ENCODE assay signal across 8 cellular contexts in genomic region chr15:21063512-21063911, GRCh38.
A peak's percentile ranks its signal among the peaks of the same experiment; 100 is the strongest.
DNase-seq lines count a peak whose midpoint lies in the region; ATAC-seq, FAIRE-seq and TF ChIP-seq lines count a peak whose summit lies in the region.
"Not testable (repeated sequence)": the region's sequence is repeated elsewhere in the genome, so short reads cannot be mapped to it uniquely, and the experiment has no call there.

No MANE protein-coding gene starts in this region.

- H3K79me2 ChIP-seq in DND-41 (ENCODE audit: insufficient read depth, low read length), result not testable (repeated sequence)

- TF ChIP-seq EP300 in upper lobe of left lung (IDR thresholded peaks at IDR 0.05), result not testable (repeated sequence)

- not testable (repeated sequence) for TF ChIP-seq CTCF in DND-41 (IDR thresholded peaks at IDR 0.05; ENCODE audit: borderline replicate concordance, extremely low read depth, low read length, poor library complexity, severe bottlenecking); chondrocyte (IDR thresholded peaks at IDR 0.05); lower lobe of right lung (IDR thresholded peaks at IDR 0.05); spleen (IDR thresholded peaks at IDR 0.05 in 8 of 11, conservative IDR thresholded peaks at IDR 0.05 in 3 of 11); upper lobe of left lung (IDR thresholded peaks at IDR 0.05)

- ATAC-seq in DND-41 (ENCODE audit: insufficient read depth, low read depth) (peak; percentile 14; the same call in 1 of the 3 replicates), lower lobe of right lung (peak in 1 of 2 donors; percentile 42), upper lobe of left lung (ENCODE audit: low FRiP score in 2 of 2) (peak; percentile 37 to 45)

- not testable (repeated sequence) for H3K4me3 Mint-ChIP-seq in chondrocyte (ENCODE audit: unreplicated experiment)

- H3K9ac ChIP-seq in DND-41 (ENCODE audit: low read depth, low read length), result not testable (repeated sequence)

- peak; percentile 27 for FAIRE-seq in urothelium cell line (lab: Jason Lieb, UNC)

- not testable (repeated sequence) for H3K27me3 ChIP-seq in DND-41 (ENCODE audit: insufficient read depth, low read length, poor library complexity); lower lobe of right lung (ENCODE audit: low read depth); spleen (replicated peaks in 1 of 7); upper lobe of left lung

- intact Hi-C loops in lower lobe of right lung (cut with DNase I); spleen (cut with DNase I; ENCODE audit: low total_unique reads): not testable (repeated sequence)

- not testable (repeated sequence) for H3K36me3 ChIP-seq in DND-41 (ENCODE audit: insufficient read depth, low read length); lower lobe of right lung; spleen; upper lobe of left lung

- WGBS in spleen, 5 donors, result 20 to 69% (median 61%) methylated on average over 1 to 6 of the region's 6 CpGs
- 50 to 69% methylated on average over 2 to 6 of the region's 6 CpGs for WGBS in upper lobe of left lung, 2 donors

- H3K4me1 Mint-ChIP-seq in chondrocyte (ENCODE audit: low read depth), result not testable (repeated sequence)

- H2AFZ ChIP-seq in DND-41 (ENCODE audit: low read depth, low read length), result not testable (repeated sequence)

- peaks cover 11% of the 10 kb centered on the region for H3K9me3 Mint-ChIP-seq in chondrocyte (ENCODE audit: low read depth)

- not testable (repeated sequence) for H3K36me3 Mint-ChIP-seq in chondrocyte (ENCODE audit: low read depth)

- not testable (repeated sequence) for H4K20me1 ChIP-seq in DND-41 (ENCODE audit: insufficient read depth, low read length)

- not testable (repeated sequence) for H3K4me1 ChIP-seq in DND-41 (ENCODE audit: insufficient read depth, low read length); lower lobe of right lung; spleen; upper lobe of left lung

- H3K9me3 ChIP-seq in DND-41 (ENCODE audit: insufficient read depth, low read length, severe bottlenecking); lower lobe of right lung; spleen; upper lobe of left lung: not testable (repeated sequence)

- not testable (repeated sequence) for H3K27ac Mint-ChIP-seq in chondrocyte (ENCODE audit: unreplicated experiment)

- H3K27me3 Mint-ChIP-seq in chondrocyte (ENCODE audit: low read depth), result not testable (repeated sequence)

- TF ChIP-seq POLR2A in spleen (IDR thresholded peaks at IDR 0.05); upper lobe of left lung (IDR thresholded peaks at IDR 0.05): not testable (repeated sequence)

- H3K27ac ChIP-seq in DND-41 (ENCODE audit: low read length); lower lobe of right lung; spleen; upper lobe of left lung: not testable (repeated sequence)

- not testable (repeated sequence) for DNase-seq in DND-41; upper lobe of left lung; urothelium cell line (ENCODE audit: low spot score)
- peak; percentile 0 for DNase-seq in NCI-H226
- DNase-seq in chondrocyte (ENCODE audit: low spot score), result peak; percentile 69
- peak; percentile 12 for DNase-seq in islet precursor cell
- DNase-seq in lower lobe of right lung, result peak; percentile 22
- DNase-seq in spleen, result peak; percentile 64

- not testable (repeated sequence) for H3K4me2 ChIP-seq in DND-41 (ENCODE audit: insufficient read depth, low read length)

- not testable (repeated sequence) for H3K4me3 ChIP-seq in DND-41 (ENCODE audit: low read depth in 1 of 2, low read length in 2 of 2); lower lobe of right lung; spleen; upper lobe of left lung
